In genomic region chr3:196938124-196938523, GRCh38 we compare ENCODE assay signal across 28 cellular contexts. TPM values are rescaled to one million over a fixed set of nuclear protein-coding genes. Genes with fewer than 3 reads are reported as not detected.
DNase-seq lines count a peak whose midpoint lies in the region; ATAC-seq and TF ChIP-seq lines count a peak whose summit lies in the region.
"Had no signal": no experiment of that assay in that cellular context is flagged by ENCODE, and none has a peak within 500 bp of the region (broad histone marks: within the 10 kb centered on the region; RNA-seq: fewer than 3 reads in every experiment).

No MANE protein-coding gene starts in this region.

- H3K27me3 Mint-ChIP-seq in activated naive CD8-positive, alpha-beta T cell = no peaks in the 10 kb centered on the region
- peaks cover 0 to 5% (median 0%) of the 10 kb centered on the region in 5 donors for H3K27me3 Mint-ChIP-seq in naive thymus-derived CD4-positive, alpha-beta T cell
- H3K27me3 Mint-ChIP-seq: dendritic cell treated with granulocyte-macrophage colony-stimulating factor and Interleukin-4, amounts not matched to agents 40 ng/mL and 50 ng/mL, for 4 days; stimulated activated naive CD8-positive, alpha-beta T cell treated with anti-CD3 and anti-CD28 coated beads, Interleukin-15, amount 100 ng/mL, for 72 hours had no signal

- H3K4me1 Mint-ChIP-seq in activated naive CD8-positive, alpha-beta T cell (ENCODE audit: low read depth) = peaks cover 32% of the 10 kb centered on the region
- H3K4me1 Mint-ChIP-seq in naive thymus-derived CD4-positive, alpha-beta T cell = peaks cover 14 to 45% (median 31%) of the 10 kb centered on the region in 7 donors

- H3K27ac Mint-ChIP-seq in activated naive CD8-positive, alpha-beta T cell = peak overlapping the region; percentile 55
- H3K27ac Mint-ChIP-seq in naive thymus-derived CD4-positive, alpha-beta T cell = peak overlapping the region in 5 of 9 donors; percentile 32 to 57 (median 42)
- H3K27ac Mint-ChIP-seq: dendritic cell treated with granulocyte-macrophage colony-stimulating factor and Interleukin-4, amounts not matched to agents 40 ng/mL and 50 ng/mL, for 4 days had no signal

- DNase-seq in EH (ENCODE audit: low read depth) = peak; percentile 58
- no peak for DNase-seq in naive thymus-derived CD4-positive, alpha-beta T cell
- DNase-seq in left lung = no peak
- no peak for DNase-seq in AG20443 (ENCODE audit: low spot score)
- no peak for DNase-seq in kidney glomerular epithelial cell (lab: John Stamatoyannopoulos, UW)
- DNase-seq: activated CD4-positive, CD25-positive, alpha-beta regulatory T cell treated with anti-CD3 and anti-CD28 coated beads, Interleukin-2, amount 50 U/mL, for 72 hours; AML-193; aorta; caudate nucleus; DMS79; HCEC 1CT; immature natural killer cell; mucosa of descending colon; NCI-H146; NCI-H2171; NCI-H69; Right ventricle myocardium superior; small intestine; stimulated activated naive CD8-positive, alpha-beta T cell treated with anti-CD3 and anti-CD28 coated beads, Interleukin-15, amount 100 ng/mL, for 72 hours; SW 1271; transverse colon had no signal

- peak overlapping the region; percentile 98 for H3K9ac ChIP-seq in BLaER1

- no peaks in the 10 kb centered on the region for H3K9me3 Mint-ChIP-seq in activated naive CD8-positive, alpha-beta T cell (ENCODE audit: low read depth)
- H3K9me3 Mint-ChIP-seq in naive thymus-derived CD4-positive, alpha-beta T cell = peaks cover 0 to 5% (median 0%) of the 10 kb centered on the region in 11 donors
- H3K9me3 Mint-ChIP-seq: dendritic cell treated with granulocyte-macrophage colony-stimulating factor and Interleukin-4, amounts not matched to agents 40 ng/mL and 50 ng/mL, for 4 days; immature natural killer cell; stimulated activated naive CD8-positive, alpha-beta T cell treated with anti-CD3 and anti-CD28 coated beads, Interleukin-15, amount 100 ng/mL, for 72 hours had no signal

- no peak overlapping the region for H3K4me3 Mint-ChIP-seq in activated naive CD8-positive, alpha-beta T cell
- H3K4me3 Mint-ChIP-seq in naive thymus-derived CD4-positive, alpha-beta T cell = no peak overlapping the region
- H3K4me3 Mint-ChIP-seq: dendritic cell treated with granulocyte-macrophage colony-stimulating factor and Interleukin-4, amounts not matched to agents 40 ng/mL and 50 ng/mL, for 4 days; immature natural killer cell; stimulated activated naive CD8-positive, alpha-beta T cell treated with anti-CD3 and anti-CD28 coated beads, Interleukin-15, amount 100 ng/mL, for 72 hours had no signal

- POLR2A ChIA-PET in naive thymus-derived CD4-positive, alpha-beta T cell (lab: Charles Lee) = no interaction called here

- peaks cover 39% of the 10 kb centered on the region for H4K20me1 ChIP-seq in BLaER1

- peak overlapping the region; percentile 84 for H3K4me2 ChIP-seq in BLaER1
- H3K4me2 ChIP-seq: hepatocyte had no signal

- intact Hi-C loops in naive thymus-derived CD4-positive, alpha-beta T cell (cut with micrococcal nuclease) = no loop called here
- intact Hi-C loops in left lung (cut with DNase I) = no loop called here

- peaks cover 4% of the 10 kb centered on the region for H3K36me3 Mint-ChIP-seq in activated naive CD8-positive, alpha-beta T cell
- H3K36me3 Mint-ChIP-seq in naive thymus-derived CD4-positive, alpha-beta T cell = peaks cover 11 to 37% (median 25%) of the 10 kb centered on the region in 5 donors

- no peaks in the 10 kb centered on the region for H3K9me3 ChIP-seq in BLaER1
- no peaks in the 10 kb centered on the region for H3K9me3 ChIP-seq in naive thymus-derived CD4-positive, alpha-beta T cell (ENCODE audit: control insufficient read depth in 2 of 3, low read length in 3 of 3)
- H3K9me3 ChIP-seq in left lung = no peaks in the 10 kb centered on the region
- H3K9me3 ChIP-seq: mucosa of descending colon, neutrophil, transverse colon had no signal

- H3K36me3 ChIP-seq in BLaER1 (peaks cover 52% of the 10 kb centered on the region), left lung (peaks cover 0 to 65% of the 10 kb centered on the region in 2 donors)
- peaks cover 18 to 71% (median 38%) of the 10 kb centered on the region in 3 experiments for H3K36me3 ChIP-seq in naive thymus-derived CD4-positive, alpha-beta T cell (ENCODE audit: control insufficient read depth in 2 of 3, insufficient read depth in 3 of 3, low read length in 3 of 3)

- H3K4me1 ChIP-seq in BLaER1 (peaks cover 57% of the 10 kb centered on the region), left lung (peaks cover 10 to 21% of the 10 kb centered on the region in 2 donors)
- H3K4me1 ChIP-seq in naive thymus-derived CD4-positive, alpha-beta T cell (ENCODE audit: control insufficient read depth in 2 of 2, insufficient read depth in 2 of 2, low read length in 2 of 2) = peaks cover 7 to 13% of the 10 kb centered on the region in 2 donors

- CTCF ChIA-PET in naive thymus-derived CD4-positive, alpha-beta T cell (lab: Charles Lee) = no interaction called here

- TF ChIP-seq CTCF in left lung (IDR thresholded peaks at IDR 0.05) = no peak

- no peaks in the 10 kb centered on the region for H3K27me3 ChIP-seq in BLaER1
- H3K27me3 ChIP-seq in naive thymus-derived CD4-positive, alpha-beta T cell (ENCODE audit: control insufficient read depth in 2 of 2, insufficient read depth in 2 of 2, low read length in 2 of 2) = no peaks in the 10 kb centered on the region
- H3K27me3 ChIP-seq in left lung = no peaks in the 10 kb centered on the region
- H3K27me3 ChIP-seq: hepatocyte, neutrophil, transverse colon had no signal

- peak overlapping the region; percentile 98 for H3K27ac ChIP-seq in BLaER1
- no peak overlapping the region for H3K27ac ChIP-seq in naive thymus-derived CD4-positive, alpha-beta T cell (ENCODE audit: low read depth, low read length)
- H3K27ac ChIP-seq in left lung = no peak overlapping the region
- H3K27ac ChIP-seq: hepatocyte, neutrophil, transverse colon had no signal

- H3K4me3 ChIP-seq in BLaER1 = peak overlapping the region; percentile 100
- H3K4me3 ChIP-seq in naive thymus-derived CD4-positive, alpha-beta T cell (ENCODE audit: low read length) = no peak overlapping the region
- H3K4me3 ChIP-seq in left lung = no peak overlapping the region
- H3K4me3 ChIP-seq: GM12878, hepatocyte, mucosa of descending colon, transverse colon had no signal

- no peak for ATAC-seq in naive thymus-derived CD4-positive, alpha-beta T cell
- ATAC-seq in left lung = no peak
- ATAC-seq: GM12878; mucosa of descending colon; stimulated activated naive CD8-positive, alpha-beta T cell treated with anti-CD3 and anti-CD28 coated beads, Interleukin-15, amount 100 ng/mL, for 72 hours had no signal

RNA-seq across cellular contexts. Expression of gene NCBP2, which starts 4.2 kb away (rescaled TPM):
- 10 to 100 TPM; 42.9 to 77.3 (median 67.5) TPM for total RNA-seq in naive thymus-derived CD4-positive, alpha-beta T cell
- polyA plus RNA-seq in naive thymus-derived CD4-positive, alpha-beta T cell = 10 to 100 TPM; 74.3 to 96.9 TPM
- total RNA-seq in left lung = 10 to 100 TPM; 56.0 to 60.9 TPM

RNA-seq across cellular contexts. Expression of gene PIGZ, which starts 30.5 kb away (rescaled TPM):
- total RNA-seq in naive thymus-derived CD4-positive, alpha-beta T cell = 1 to 10 TPM in 2 of 5 experiments, under 1 TPM in 2, not detected in 1; 0.22 to 2.7 (median 1.6) TPM
- under 1 TPM; 0.20 to 0.65 TPM for polyA plus RNA-seq in naive thymus-derived CD4-positive, alpha-beta T cell
- total RNA-seq in left lung = 1 to 10 TPM; 2.9 to 6.3 TPM
- total RNA-seq: OCI-LY7 had no signal
